In genomic region chr2:168230389-168230788, GRCh38 we compare ENCODE assay signal across 20 cellular contexts.
"Had no signal": no experiment of that assay in that cellular context is flagged by ENCODE, and none has a peak within 500 bp of the region (broad histone marks: within the 10 kb centered on the region; RNA-seq: fewer than 3 reads in every experiment).

No MANE protein-coding gene starts in this region.

- H3K36me3 Mint-ChIP-seq: naive B cell had no signal

- H3K4me3 Mint-ChIP-seq: naive B cell, neural crest cell had no signal

- FAIRE-seq: endothelial cell of umbilical vein, islet of Langerhans, small intestine had no signal

- H3K4me1 ChIP-seq: colonic mucosa, suprapubic skin, thyroid gland, upper lobe of left lung, uterus had no signal

- H3K4me1 Mint-ChIP-seq: neural crest cell had no signal

- H3K9me3 ChIP-seq: colonic mucosa, suprapubic skin, thyroid gland, uterus had no signal

- H3K4me3 ChIP-seq: colonic mucosa, heart left ventricle, suprapubic skin, thyroid gland, upper lobe of left lung, uterus had no signal

- ATAC-seq: heart left ventricle; stimulated activated naive CD8-positive, alpha-beta T cell treated with anti-CD3 and anti-CD28 coated beads, Interleukin-15, Interleukin-2, amounts not matched to agents 100 U/mL and 50 U/mL, for 24 hours had no signal

- H3K27ac ChIP-seq: colonic mucosa, heart left ventricle, suprapubic skin, thyroid gland, upper lobe of left lung, uterus had no signal

- H3K36me3 ChIP-seq: colonic mucosa, heart left ventricle, suprapubic skin, thyroid gland, upper lobe of left lung, uterus had no signal

- H3K27ac Mint-ChIP-seq: naive B cell had no signal

- H3K9me3 Mint-ChIP-seq: neural crest cell had no signal

- H3K27me3 Mint-ChIP-seq: naive B cell had no signal

- DNase-seq: colonic mucosa; dermis blood vessel endothelial cell; erythroblast; foreskin melanocyte; heart left ventricle; hippocampal formation; kidney glomerular epithelial cell; mesendoderm; naive B cell; posterior cingulate gyrus; small intestine; stimulated activated CD4-positive, alpha-beta T cell treated with anti-CD3 and anti-CD28 coated beads, Interleukin-2, amount 100 ng/mL, for 48 hours; stimulated activated naive CD8-positive, alpha-beta T cell treated with anti-CD3 and anti-CD28 coated beads, Interleukin-15, Interleukin-2, amounts not matched to agents 100 U/mL and 50 U/mL, for 24 hours; thyroid gland; upper lobe of left lung; uterus had no signal

- H3K27me3 ChIP-seq: colonic mucosa, heart left ventricle, suprapubic skin, thyroid gland, upper lobe of left lung, uterus had no signal
